ENCODE assay signal across 24 cellular contexts in genomic region chr14:84797326-84797725, GRCh38.
"Had no signal": no experiment of that assay in that cellular context is flagged by ENCODE, and none has a peak within 500 bp of the region (broad histone marks: within the 10 kb centered on the region; RNA-seq: fewer than 3 reads in every experiment).

No MANE protein-coding gene starts in this region.

- H3K36me3 ChIP-seq: esophagus muscularis mucosa, lower lobe of right lung, prostate gland, sigmoid colon, spleen, thoracic aorta, transverse colon, upper lobe of right lung, uterus had no signal

- H3K9me3 Mint-ChIP-seq: nephron progenitor cell had no signal

- H3K4me1 Mint-ChIP-seq: naive thymus-derived CD8-positive, alpha-beta T cell; stimulated activated memory B cell treated with anti-CD40 and anti-IgM and Interleukin-4, amounts not matched to agents 10 μg/mL and 1 μg/mL and 100 μg/mL, for 72 hours had no signal

- H3K36me3 Mint-ChIP-seq: naive thymus-derived CD8-positive, alpha-beta T cell; stimulated activated memory B cell treated with anti-CD40 and anti-IgM and Interleukin-4, amounts not matched to agents 10 μg/mL and 1 μg/mL and 100 μg/mL, for 72 hours had no signal

- DNase-seq: dermis blood vessel endothelial cell; effector memory CD4-positive, alpha-beta T cell; foreskin melanocyte; hypothalamus; left cardiac atrium; left ventricle myocardium superior; lower lobe of right lung; naive thymus-derived CD8-positive, alpha-beta T cell; nephron progenitor cell; nucleus accumbens; right cardiac atrium; sigmoid colon; spleen; stimulated activated CD4-positive, alpha-beta T cell treated with anti-CD3 and anti-CD28 coated beads, Interleukin-4, amount 100 ng/mL, for 4 hours; stimulated activated naive CD8-positive, alpha-beta T cell treated with anti-CD3 and anti-CD28 coated beads, Interleukin-15, Interleukin-2, amounts not matched to agents 100 U/mL and 50 U/mL, for 24 hours; substantia nigra; transverse colon; upper lobe of right lung; uterus had no signal

- H3K9me3 ChIP-seq: esophagus muscularis mucosa, lower lobe of right lung, prostate gland, sigmoid colon, thoracic aorta, transverse colon, upper lobe of right lung, uterus had no signal

- H3K27me3 ChIP-seq: esophagus muscularis mucosa, sigmoid colon, spleen, transverse colon, upper lobe of right lung, uterus had no signal

- H3K4me3 ChIP-seq: coronary artery, esophagus muscularis mucosa, lower lobe of right lung, prostate gland, sigmoid colon, spleen, thoracic aorta, transverse colon, upper lobe of right lung, uterus had no signal

- H3K27ac ChIP-seq: coronary artery, esophagus muscularis mucosa, lower lobe of right lung, prostate gland, sigmoid colon, spleen, thoracic aorta, transverse colon, upper lobe of right lung, uterus had no signal

- H3K27me3 Mint-ChIP-seq: naive thymus-derived CD8-positive, alpha-beta T cell; stimulated activated memory B cell treated with anti-CD40 and anti-IgM and Interleukin-4, amounts not matched to agents 10 μg/mL and 1 μg/mL and 100 μg/mL, for 72 hours had no signal

- H3K4me3 Mint-ChIP-seq: naive thymus-derived CD8-positive, alpha-beta T cell; nephron progenitor cell; stimulated activated memory B cell treated with anti-CD40 and anti-IgM and Interleukin-4, amounts not matched to agents 10 μg/mL and 1 μg/mL and 100 μg/mL, for 72 hours had no signal

- ATAC-seq: left cardiac atrium; left ventricle myocardium superior; lower lobe of right lung; naive thymus-derived CD8-positive, alpha-beta T cell; right cardiac atrium; stimulated activated memory B cell treated with anti-CD40 and anti-IgM and Interleukin-4, amounts not matched to agents 10 μg/mL and 1 μg/mL and 100 μg/mL, for 72 hours; stimulated activated naive CD8-positive, alpha-beta T cell treated with anti-CD3 and anti-CD28 coated beads, Interleukin-15, Interleukin-2, amounts not matched to agents 100 U/mL and 50 U/mL, for 24 hours; upper lobe of right lung had no signal

- H3K4me1 ChIP-seq: esophagus muscularis mucosa, lower lobe of right lung, prostate gland, sigmoid colon, spleen, transverse colon, upper lobe of right lung, uterus had no signal

- H3K27ac Mint-ChIP-seq: naive thymus-derived CD8-positive, alpha-beta T cell; nephron progenitor cell; stimulated activated memory B cell treated with anti-CD40 and anti-IgM and Interleukin-4, amounts not matched to agents 10 μg/mL and 1 μg/mL and 100 μg/mL, for 72 hours had no signal
